In genomic region chrX:40120838-40121580, GRCh38 we compare ENCODE assay signal across 14 cellular contexts. TPM values are rescaled to one million over a fixed set of nuclear protein-coding genes. Genes with fewer than 3 reads are reported as not detected.
DNase-seq lines count a peak whose midpoint lies in the region; ATAC-seq, FAIRE-seq and TF ChIP-seq lines count a peak whose summit lies in the region.
"Had no signal": no experiment of that assay in that cellular context is flagged by ENCODE, and none has a peak within 500 bp of the region (broad histone marks: within the 10 kb centered on the region; RNA-seq: fewer than 3 reads in every experiment).

No MANE protein-coding gene starts in this region.

- no peak overlapping the region for H3K4me3 ChIP-seq in bronchial epithelial cell (ENCODE audit: low read depth, low read length)
- H3K4me3 ChIP-seq in heart right ventricle = no peak overlapping the region
- no peak overlapping the region for H3K4me3 ChIP-seq in suprapubic skin
- H3K4me3 ChIP-seq: psoas muscle, SJCRH30 had no signal

- peak; percentile 68 for FAIRE-seq in bronchial epithelial cell (lab: Jason Lieb, UNC)

- H3K4me1 ChIP-seq in heart right ventricle (no peaks in the 10 kb centered on the region), suprapubic skin (peaks cover 2% of the 10 kb centered on the region)
- H3K4me1 ChIP-seq: psoas muscle, SJCRH30 had no signal

- H3K27ac ChIP-seq in 22Rv1 = peak overlapping the region; percentile 29; the same call in 1 of the 2 replicates
- no peak overlapping the region for H3K27ac ChIP-seq in heart right ventricle
- H3K27ac ChIP-seq in suprapubic skin = no peak overlapping the region
- H3K27ac ChIP-seq: psoas muscle, SJCRH30, VCaP had no signal

- ATAC-seq in HG03139 (IDR thresholded peaks at IDR 0.05; ENCODE audit: unreplicated experiment) = no peak
- ATAC-seq in heart right ventricle = no peak
- ATAC-seq: psoas muscle had no signal

- intact Hi-C loops in heart right ventricle (cut with DNase I) = no loop called here

- TF ChIP-seq CTCF in 22Rv1 (IDR thresholded peaks at IDR 0.05) = no peak
- TF ChIP-seq CTCF in bronchial epithelial cell (IDR thresholded peaks at IDR 0.05; ENCODE audit: insufficient read depth, low read length, severe bottlenecking) = no peak
- TF ChIP-seq CTCF in heart right ventricle (IDR thresholded peaks at IDR 0.05) = no peak
- TF ChIP-seq CTCF in suprapubic skin (IDR thresholded peaks at IDR 0.05) = no peak

- H3K27me3 ChIP-seq in bronchial epithelial cell (ENCODE audit: control insufficient read depth, insufficient read depth, low read length) = no peaks in the 10 kb centered on the region
- peaks cover 0 to 5% (median 0%) of the 10 kb centered on the region in 7 donors for H3K27me3 ChIP-seq in heart right ventricle
- H3K27me3 ChIP-seq in suprapubic skin = no peaks in the 10 kb centered on the region
- H3K27me3 ChIP-seq: SJCRH30 had no signal

- TF ChIP-seq POLR2A in suprapubic skin (IDR thresholded peaks at IDR 0.05) = no peak

- H3K9me3 ChIP-seq in heart right ventricle (no peaks in the 10 kb centered on the region), suprapubic skin (no peaks in the 10 kb centered on the region)
- H3K9me3 ChIP-seq: psoas muscle, SJCRH30 had no signal

- DNase-seq in DMS53 treated with DMSO at 0.1 percent for 48 hours (lab: John Stamatoyannopoulos, UW; ENCODE audit: unreplicated experiment) = peak; percentile 84
- peak; percentile 68 for DNase-seq in NOMO-1 treated with DMSO at 0.1 percent for 48 hours (lab: John Stamatoyannopoulos, UW; ENCODE audit: unreplicated experiment)
- peak; percentile 66 for DNase-seq in bronchial epithelial cell (ENCODE audit: low read depth)
- no peak for DNase-seq in SW480 (ENCODE audit: low spot score)
- DNase-seq in heart right ventricle = no peak
- DNase-seq in suprapubic skin (ENCODE audit: low spot score in 2 of 2) = no peak
- DNase-seq: activated gamma-delta T cell treated with Interleukin-2 at 50 U/mL for 16 hours; NCI-H1930; psoas muscle; SJCRH30; stimulated activated CD4-positive, alpha-beta T cell treated with anti-CD3 and anti-CD28 coated beads, Interleukin-12 subunit alpha, Interleukin-12 subunit beta, amount 100 ng/mL, for 4 hours had no signal

- 87 to 88% methylated on average over 11 of the region's 11 CpGs for WGBS in heart right ventricle, 2 donors
- 63% methylated on average over 11 of the region's 11 CpGs for WGBS in suprapubic skin

- TF ChIP-seq EP300 in suprapubic skin (IDR thresholded peaks at IDR 0.05) = no peak

- H3K36me3 ChIP-seq in bronchial epithelial cell (ENCODE audit: control insufficient read depth, insufficient read depth, low read length) = no peaks in the 10 kb centered on the region
- no peaks in the 10 kb centered on the region for H3K36me3 ChIP-seq in heart right ventricle
- no peaks in the 10 kb centered on the region for H3K36me3 ChIP-seq in suprapubic skin
- H3K36me3 ChIP-seq: SJCRH30 had no signal

RNA-seq across cellular contexts. Expression of gene BCOR, which starts 23.3 kb away (rescaled TPM):
- total RNA-seq in bronchial epithelial cell (6.1 and 10.4 TPM in 2 replicates), heart right ventricle (10 to 100 TPM; 12.4 to 27.2 (median 19.9) TPM), suprapubic skin (10 to 100 TPM; 20.9 to 36.0 (median 32.5) TPM)
- 10 to 100 TPM in 1 of 2 donors, 1 to 10 TPM in 1; 9.1 to 10.5 TPM for polyA plus RNA-seq in heart right ventricle

Comparison
In these comparisons a context has a peak if more than half of its experiments do, and no peak if none do; other contexts are left out.
1. DNase-seq: peak in DMS53 treated with DMSO at 0.1 percent for 48 hours (single experiment), NOMO-1 treated with DMSO at 0.1 percent for 48 hours (single experiment) and bronchial epithelial cell (single experiment); none in SW480 (single experiment), heart right ventricle (0 of 2) and suprapubic skin (0 of 2).